In the genomic region with DNA sequence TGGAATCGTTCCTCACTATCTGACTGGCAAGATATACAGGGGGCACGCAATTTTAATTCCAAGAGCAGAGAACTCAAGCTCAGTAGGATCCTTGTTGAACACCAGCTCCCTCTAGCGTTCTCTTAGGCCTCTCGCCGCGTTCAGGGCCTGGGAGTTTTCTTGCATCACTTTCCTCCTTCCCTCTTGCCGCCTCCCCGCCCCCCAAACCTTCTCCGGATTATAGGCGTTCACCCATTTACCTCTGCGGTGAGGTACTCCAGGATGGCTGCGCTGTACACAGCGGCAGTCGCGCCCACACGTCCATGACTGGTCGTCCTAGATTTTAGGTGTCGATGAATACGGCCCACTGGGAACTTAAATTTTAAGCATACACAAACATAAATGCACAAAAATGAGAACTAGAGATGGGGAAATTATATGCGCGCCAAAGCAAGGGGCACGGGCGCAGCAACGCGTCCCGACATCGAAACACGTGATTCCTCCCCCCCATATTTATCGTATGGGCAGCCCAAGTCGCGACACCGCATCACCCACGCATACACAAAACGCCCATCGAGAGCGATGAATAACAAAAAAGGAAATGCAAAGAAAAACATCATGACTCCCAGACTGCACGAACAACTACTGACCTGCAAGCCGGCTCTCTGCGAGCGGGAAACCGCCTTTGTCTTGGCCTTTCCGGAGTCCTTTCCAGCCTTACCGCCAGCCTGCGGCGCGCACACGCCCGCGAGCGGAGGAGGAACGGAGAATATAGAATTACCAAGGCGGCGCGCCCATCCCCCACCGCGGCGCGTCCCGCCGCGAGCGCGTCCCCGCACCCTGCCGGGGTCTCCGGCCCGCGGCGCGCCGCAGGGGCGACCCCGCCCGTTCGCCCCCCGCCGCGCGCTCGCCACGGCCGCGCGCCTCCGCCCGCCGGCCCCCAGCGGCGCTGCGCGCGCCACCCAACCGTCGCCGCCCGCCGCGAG, we compare ENCODE assay signal across 1 cellular context.
A peak's percentile ranks its signal among the peaks of the same experiment; 100 is the strongest.
TF ChIP-seq lines count a peak whose summit lies in the region.

No MANE protein-coding gene starts in this region.

TF ChIP-seq in K562, 482 proteins besides CTCF, POLR2A, EP300 and RAD21 (continued from another document and continues in another):
- TF ChIP-seq ZNF407 (IDR thresholded peaks at IDR 0.05; ENCODE audit: low read depth) (no peak), SMARCE1 (IDR thresholded peaks at IDR 0.05) (peak; percentile 65), TGIF2 (CRISPR knock-in tag; IDR thresholded peaks at IDR 0.05) (no peak), HMGN3 (IDR thresholded peaks at IDR 0.05; ENCODE audit: borderline replicate concordance, extremely low read depth, insufficient read length, low read depth, low read length) (peak; percentile 80), POLR2B (IDR thresholded peaks at IDR 0.05; ENCODE audit: low read depth, partially characterized antibody) (peak; percentile 74), ZNF75A (CRISPR knock-in tag; IDR thresholded peaks at IDR 0.05) (no peak), PBX2 (CRISPR knock-in tag; IDR thresholded peaks at IDR 0.05; ENCODE audit: low read depth) (no peak), PBX2 (tag; conservative IDR thresholded peaks at IDR 0.05; ENCODE audit: low read depth) (no peak), ZNF354B (CRISPR knock-in tag; IDR thresholded peaks at IDR 0.05) (no peak), MECOM (CRISPR knock-in tag; IDR thresholded peaks at IDR 0.05) (no peak), ZNF639 (CRISPR knock-in tag; conservative IDR thresholded peaks at IDR 0.05 in 1 of 2, IDR thresholded peaks at IDR 0.05 in 1 of 2) (no peak), SIN3B (IDR thresholded peaks at IDR 0.05; ENCODE audit: low read depth) (no peak), RAD51 (IDR thresholded peaks at IDR 0.05; ENCODE audit: borderline replicate concordance, low read depth) (peak; percentile 61), VEZF1 (CRISPR knock-in tag; IDR thresholded peaks at IDR 0.05) (no peak), ELF4 (CRISPR knock-in tag; IDR thresholded peaks at IDR 0.05) (no peak), POLR2AphosphoS5 (IDR thresholded peaks at IDR 0.05; ENCODE audit: control insufficient read depth, insufficient read depth, low read depth, low read length) (peak; percentile 69; the same call in 1 of the 2 replicates), ZSCAN32 (CRISPR knock-in tag; IDR thresholded peaks at IDR 0.05) (peak; percentile 68; the same call in 1 of the 2 replicates)
- TF ChIP-seq, protein P1, sequence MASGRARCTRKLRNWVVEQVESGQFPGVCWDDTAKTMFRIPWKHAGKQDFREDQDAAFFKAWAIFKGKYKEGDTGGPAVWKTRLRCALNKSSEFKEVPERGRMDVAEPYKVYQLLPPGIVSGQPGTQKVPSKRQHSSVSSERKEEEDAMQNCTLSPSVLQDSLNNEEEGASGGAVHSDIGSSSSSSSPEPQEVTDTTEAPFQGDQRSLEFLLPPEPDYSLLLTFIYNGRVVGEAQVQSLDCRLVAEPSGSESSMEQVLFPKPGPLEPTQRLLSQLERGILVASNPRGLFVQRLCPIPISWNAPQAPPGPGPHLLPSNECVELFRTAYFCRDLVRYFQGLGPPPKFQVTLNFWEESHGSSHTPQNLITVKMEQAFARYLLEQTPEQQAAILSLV (tag; IDR thresholded peaks at IDR 0.05): 0 out of 2 replicates have a peak, but pooled peaks have one; percentile 66
- TF ChIP-seq, protein P2, sequence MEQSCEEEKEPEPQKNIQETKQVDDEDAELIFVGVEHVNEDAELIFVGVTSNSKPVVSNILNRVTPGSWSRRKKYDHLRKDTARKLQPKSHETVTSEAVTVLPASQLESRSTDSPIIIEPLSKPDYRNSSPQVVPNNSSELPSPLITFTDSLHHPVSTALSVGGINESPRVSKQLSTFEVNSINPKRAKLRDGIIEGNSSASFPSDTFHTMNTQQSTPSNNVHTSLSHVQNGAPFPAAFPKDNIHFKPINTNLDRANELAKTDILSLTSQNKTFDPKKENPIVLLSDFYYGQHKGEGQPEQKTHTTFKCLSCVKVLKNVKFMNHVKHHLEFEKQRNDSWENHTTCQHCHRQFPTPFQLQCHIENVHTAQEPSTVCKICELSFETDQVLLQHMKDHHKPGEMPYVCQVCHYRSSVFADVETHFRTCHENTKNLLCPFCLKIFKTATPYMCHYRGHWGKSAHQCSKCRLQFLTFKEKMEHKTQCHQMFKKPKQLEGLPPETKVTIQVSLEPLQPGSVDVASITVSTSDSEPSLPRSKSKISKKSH (CRISPR knock-in tag; IDR thresholded peaks at IDR 0.05): no peak
- TF ChIP-seq, protein P3, sequence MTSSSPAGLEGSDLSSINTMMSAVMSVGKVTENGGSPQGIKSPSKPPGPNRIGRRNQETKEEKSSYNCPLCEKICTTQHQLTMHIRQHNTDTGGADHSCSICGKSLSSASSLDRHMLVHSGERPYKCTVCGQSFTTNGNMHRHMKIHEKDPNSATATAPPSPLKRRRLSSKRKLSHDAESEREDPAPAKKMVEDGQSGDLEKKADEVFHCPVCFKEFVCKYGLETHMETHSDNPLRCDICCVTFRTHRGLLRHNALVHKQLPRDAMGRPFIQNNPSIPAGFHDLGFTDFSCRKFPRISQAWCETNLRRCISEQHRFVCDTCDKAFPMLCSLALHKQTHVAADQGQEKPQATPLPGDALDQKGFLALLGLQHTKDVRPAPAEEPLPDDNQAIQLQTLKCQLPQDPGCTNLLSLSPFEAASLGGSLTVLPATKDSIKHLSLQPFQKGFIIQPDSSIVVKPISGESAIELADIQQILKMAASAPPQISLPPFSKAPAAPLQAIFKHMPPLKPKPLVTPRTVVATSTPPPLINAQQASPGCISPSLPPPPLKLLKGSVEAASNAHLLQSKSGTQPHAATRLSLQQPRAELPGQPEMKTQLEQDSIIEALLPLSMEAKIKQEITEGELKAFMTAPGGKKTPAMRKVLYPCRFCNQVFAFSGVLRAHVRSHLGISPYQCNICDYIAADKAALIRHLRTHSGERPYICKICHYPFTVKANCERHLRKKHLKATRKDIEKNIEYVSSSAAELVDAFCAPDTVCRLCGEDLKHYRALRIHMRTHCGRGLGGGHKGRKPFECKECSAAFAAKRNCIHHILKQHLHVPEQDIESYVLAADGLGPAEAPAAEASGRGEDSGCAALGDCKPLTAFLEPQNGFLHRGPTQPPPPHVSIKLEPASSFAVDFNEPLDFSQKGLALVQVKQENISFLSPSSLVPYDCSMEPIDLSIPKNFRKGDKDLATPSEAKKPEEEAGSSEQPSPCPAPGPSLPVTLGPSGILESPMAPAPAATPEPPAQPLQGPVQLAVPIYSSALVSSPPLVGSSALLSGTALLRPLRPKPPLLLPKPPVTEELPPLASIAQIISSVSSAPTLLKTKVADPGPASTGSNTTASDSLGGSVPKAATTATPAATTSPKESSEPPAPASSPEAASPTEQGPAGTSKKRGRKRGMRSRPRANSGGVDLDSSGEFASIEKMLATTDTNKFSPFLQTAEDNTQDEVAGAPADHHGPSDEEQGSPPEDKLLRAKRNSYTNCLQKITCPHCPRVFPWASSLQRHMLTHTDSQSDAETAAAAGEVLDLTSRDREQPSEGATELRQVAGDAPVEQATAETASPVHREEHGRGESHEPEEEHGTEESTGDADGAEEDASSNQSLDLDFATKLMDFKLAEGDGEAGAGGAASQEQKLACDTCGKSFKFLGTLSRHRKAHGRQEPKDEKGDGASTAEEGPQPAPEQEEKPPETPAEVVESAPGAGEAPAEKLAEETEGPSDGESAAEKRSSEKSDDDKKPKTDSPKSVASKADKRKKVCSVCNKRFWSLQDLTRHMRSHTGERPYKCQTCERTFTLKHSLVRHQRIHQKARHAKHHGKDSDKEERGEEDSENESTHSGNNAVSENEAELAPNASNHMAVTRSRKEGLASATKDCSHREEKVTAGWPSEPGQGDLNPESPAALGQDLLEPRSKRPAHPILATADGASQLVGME (CRISPR knock-in tag; IDR thresholded peaks at IDR 0.05): peak; percentile 17; the same call in 1 of the 2 replicates
